In genomic region chr1:181135815-181136737, GRCh38 we compare ENCODE assay signal across 8 cellular contexts. TPM values are rescaled to one million over a fixed set of nuclear protein-coding genes. Genes with fewer than 3 reads are reported as not detected.
DNase-seq lines count a peak whose midpoint lies in the region; ATAC-seq, FAIRE-seq and TF ChIP-seq lines count a peak whose summit lies in the region.

No MANE protein-coding gene starts in this region.

- peak in 1 of 2 experiments; percentile 67 for DNase-seq in A549 (ENCODE audit: low read depth in 1 of 2, low spot score in 1 of 2)
- peak; percentile 91 for DNase-seq in HFFc6
- peak; percentile 66 for DNase-seq in kidney glomerular epithelial cell (lab: John Stamatoyannopoulos, UW)
- no peak for DNase-seq in vagina (ENCODE audit: extremely low spot score in 2 of 2)
- no peak for DNase-seq in ureter (ENCODE audit: low spot score)
- DNase-seq in T-helper 9 cell, result no peak
- no peak for DNase-seq in GM13977 (ENCODE audit: low spot score)

- H3K36me3 Mint-ChIP-seq in HFFc6 (ENCODE audit: low read depth), result no peaks in the 10 kb centered on the region
- no peaks in the 10 kb centered on the region for H3K36me3 Mint-ChIP-seq in activated naive CD8-positive, alpha-beta T cell

- no peaks in the 10 kb centered on the region for H3K36me3 ChIP-seq in vagina

- H3K4me1 Mint-ChIP-seq in HFFc6 (ENCODE audit: low read depth), result peaks cover 74% of the 10 kb centered on the region
- peaks cover 46% of the 10 kb centered on the region for H3K4me1 Mint-ChIP-seq in activated naive CD8-positive, alpha-beta T cell (ENCODE audit: low read depth)

- H3K27me3 ChIP-seq in vagina, result no peaks in the 10 kb centered on the region

- no peak for TF ChIP-seq POLR2A in A549 (IDR thresholded peaks at IDR 0.05; ENCODE audit: low read length)
- TF ChIP-seq POLR2A in vagina (IDR thresholded peaks at IDR 0.05), result no peak

- peak overlapping the region; percentile 69 for H3K4me2 ChIP-seq in A549

- H3K4me3 Mint-ChIP-seq in HFFc6, result peak overlapping the region; percentile 86
- no peak overlapping the region for H3K4me3 Mint-ChIP-seq in activated naive CD8-positive, alpha-beta T cell

- no peak overlapping the region for H3K4me3 ChIP-seq in A549
- H3K4me3 ChIP-seq in vagina, result no peak overlapping the region

- intact Hi-C loops in vagina (cut with DNase I), result no loop called here

- TF ChIP-seq CTCF in A549 (IDR thresholded peaks at IDR 0.05) (no peak), HFFc6 (IDR thresholded peaks at IDR 0.05) (no peak), vagina (IDR thresholded peaks at IDR 0.05) (no peak), GM13977 (IDR thresholded peaks at IDR 0.05; ENCODE audit: extremely low read depth, insufficient read depth, missing control alignments) (no peak)

- peak; percentile 31 to 40 for ATAC-seq in A549

- TF ChIP-seq RAD21 in A549 (conservative IDR thresholded peaks at IDR 0.05 in 1 of 2, IDR thresholded peaks at IDR 0.05 in 1 of 2), result no peak

- H3K9me3 ChIP-seq in A549, result no peaks in the 10 kb centered on the region
- no peaks in the 10 kb centered on the region for H3K9me3 ChIP-seq in vagina

- no peak for FAIRE-seq in A549 (lab: Jason Lieb, UNC)

- 67% methylated on average over 12 of the region's 12 CpGs for WGBS in A549 (ENCODE audit: missing lambda C conversion rate)

- H3K4me1 ChIP-seq in A549, result peaks cover 67% of the 10 kb centered on the region
- peaks cover 36% of the 10 kb centered on the region for H3K4me1 ChIP-seq in vagina

- in situ Hi-C loops in GM13977 (cut with MboI; ENCODE audit: low pct_unique_long_range_greater_than_20kb, low sequenced_read_pairs, unreplicated experiment), result no loop called here

- no peak for TF ChIP-seq EP300 in A549 (IDR thresholded peaks at IDR 0.05)

- CTCF ChIA-PET in A549 (lab: Yijun Ruan, JAX), result interaction anchor here (0.8 to 15.4 kb wide), 6 partner anchors 8 to 620 kb away, joined by 3 to 774 read pairs (median 5); partner anchors contain the start of gene IER5

- POLR2A ChIA-PET in A549 (lab: Yijun Ruan, JAX), result interaction anchor here (0.7 to 2.2 kb wide), 12 partner anchors 9 to 114 kb away, joined by 3 to 24 read pairs (median 4); partner anchors contain the start of genes IER5 and STX6

- peak overlapping the region; percentile 100 for H3K27ac Mint-ChIP-seq in HFFc6
- peak overlapping the region; percentile 28 for H3K27ac Mint-ChIP-seq in activated naive CD8-positive, alpha-beta T cell

- peaks cover 5% of the 10 kb centered on the region; the same call in 1 of the 2 replicates for H3K27me3 Mint-ChIP-seq in HFFc6 (ENCODE audit: insufficient read depth)
- H3K27me3 Mint-ChIP-seq in activated naive CD8-positive, alpha-beta T cell, result peaks cover 2% of the 10 kb centered on the region

- H3K27ac ChIP-seq in A549, result peak overlapping the region; percentile 92 to 98
- peak overlapping the region; percentile 76 for H3K27ac ChIP-seq in vagina

- no peaks in the 10 kb centered on the region for H3K9me3 Mint-ChIP-seq in HFFc6
- H3K9me3 Mint-ChIP-seq in activated naive CD8-positive, alpha-beta T cell (ENCODE audit: low read depth), result no peaks in the 10 kb centered on the region

TF ChIP-seq in A549, 52 proteins besides CTCF, POLR2A, EP300 and RAD21:
- TF ChIP-seq MAFK (IDR thresholded peaks at IDR 0.05; ENCODE audit: partially characterized antibody) (peak; percentile 25), HDAC2 (IDR thresholded peaks at IDR 0.05) (no peak), FOSL2 (IDR thresholded peaks at IDR 0.05) (no peak), FOSL2 (CRISPR knock-in tag; IDR thresholded peaks at IDR 0.05) (0 out of 2 replicates have a peak, but pooled peaks have one; percentile 16), BHLHE40 (IDR thresholded peaks at IDR 0.05; ENCODE audit: low read depth, low read length) (no peak)

RNA-seq across cellular contexts. Expression of gene IER5, which starts 47.6 kb away (rescaled TPM):
- 21.2 and 26.8 TPM in 2 replicates for polyA plus RNA-seq in A549 (2011; rRNA removed)
- 26.3 and 34.1 TPM in 2 replicates for polyA plus RNA-seq in A549 (2012; cell fraction: cytosol; rRNA removed)
- 60.6 and 73.2 TPM in 2 replicates for polyA plus RNA-seq in A549 (2012; cell fraction: nucleus; rRNA removed)
- 40.2 to 43.4 TPM (median 40.5 TPM) in 3 replicates for polyA plus RNA-seq in A549 (2017; fragmentation: RNase III; extraction: RNeasy Plus Mini Kit Qiagen cat#74134 plus additional on column Dnase treatment)
- 20.8 and 29.5 TPM in 2 replicates for polyA minus RNA-seq in A549 (2011; rRNA and poly(A)+ RNA removed)
- total RNA-seq in HFFc6 (2021; fragmentation: NEBNext Ultra II Directional; extraction: Animal tissue kit (Norgen Biotek cat#: 25700)), result 10 to 100 TPM; 35.7 to 49.1 (median 43.4) TPM
- 13.0 TPM for total RNA-seq in vagina
- 12.6 TPM for total RNA-seq in ureter

Comparison
In these comparisons a context has a peak if more than half of its experiments do, and no peak if none do; other contexts are left out.
1. DNase-seq: peak in HFFc6 (single experiment) and kidney glomerular epithelial cell (single experiment); none in vagina (0 of 2), ureter (single experiment), T-helper 9 cell (single experiment) and GM13977 (single experiment).